2 cellular contexts compared by ENCODE assay signal in genomic region chr10:61475449-61475873, GRCh38.
TF ChIP-seq lines count a peak whose summit lies in the region.

No MANE protein-coding gene starts in this region.

TF ChIP-seq in IMR-90, 13 proteins besides CTCF, POLR2A, EP300 and RAD21:
- TF ChIP-seq NFE2L2 (IDR thresholded peaks at IDR 0.05; ENCODE audit: low read depth, low read length): peak; percentile 47; the same call in 1 of the 2 replicates
- no peak for TF ChIP-seq MXI1 (IDR thresholded peaks at IDR 0.05; ENCODE audit: borderline replicate concordance, low read depth, low read length)
- TF ChIP-seq MAFK (IDR thresholded peaks at IDR 0.05; ENCODE audit: low read depth, low read length): no peak
- no peak for TF ChIP-seq BHLHE40 (IDR thresholded peaks at IDR 0.05; ENCODE audit: low read depth, low read length)
- TF ChIP-seq CEBPB (IDR thresholded peaks at IDR 0.05; ENCODE audit: low read depth, low read length): 0 out of 2 replicates have a peak, but pooled peaks have one; percentile 5
- TF ChIP-seq RCOR1 (IDR thresholded peaks at IDR 0.05; ENCODE audit: insufficient replicate concordance, low read length): no peak

TF ChIP-seq in K562, 482 proteins besides CTCF, POLR2A, EP300 and RAD21 (continues in another document):
- peak; percentile 58; the same call in 1 of the 2 replicates for TF ChIP-seq MECOM (CRISPR knock-in tag; IDR thresholded peaks at IDR 0.05)
- no peak for TF ChIP-seq RUNX1 (IDR thresholded peaks at IDR 0.05; ENCODE audit: low read depth)
- no peak for TF ChIP-seq ZNF76 (CRISPR knock-in tag; IDR thresholded peaks at IDR 0.05; ENCODE audit: borderline replicate concordance)
- TF ChIP-seq FOS (IDR thresholded peaks at IDR 0.05; ENCODE audit: extremely low read depth, insufficient read length): peak; percentile 4
- peak; percentile 99 for TF ChIP-seq MEIS2 (IDR thresholded peaks at IDR 0.05; ENCODE audit: partially characterized antibody)
- TF ChIP-seq KLF13 (tag; IDR thresholded peaks at IDR 0.05; ENCODE audit: borderline replicate concordance, low read depth): no peak
- TF ChIP-seq ADNP (tag; IDR thresholded peaks at IDR 0.05): 0 out of 2 replicates have a peak, but pooled peaks have one; percentile 12
- TF ChIP-seq PKNOX1 (IDR thresholded peaks at IDR 0.05): peak; percentile 93
- TF ChIP-seq HDAC3 (IDR thresholded peaks at IDR 0.05; ENCODE audit: borderline replicate concordance, partially characterized antibody): peak; percentile 29
- no peak for TF ChIP-seq BRCA1 (IDR thresholded peaks at IDR 0.05)
- TF ChIP-seq BRCA1 (CRISPR knock-in tag; IDR thresholded peaks at IDR 0.05): no peak
- TF ChIP-seq POLR2AphosphoS5 (IDR thresholded peaks at IDR 0.05; ENCODE audit: control insufficient read depth, insufficient read depth, low read depth, low read length): peak; percentile 29; the same call in 1 of the 2 replicates
- TF ChIP-seq KDM2B (CRISPR knock-in tag; IDR thresholded peaks at IDR 0.05): no peak
- 0 out of 4 replicates have a peak, but pooled peaks of 1 of the 2 experiments have one; percentile 30 for TF ChIP-seq TEAD1 (CRISPR knock-in tag; IDR thresholded peaks at IDR 0.05)
- TF ChIP-seq CEBPG (CRISPR knock-in tag; IDR thresholded peaks at IDR 0.05): no peak
- TF ChIP-seq CEBPG (tag; conservative IDR thresholded peaks at IDR 0.05 in 1 of 2, IDR thresholded peaks at IDR 0.05 in 1 of 2): peak; percentile 48 to 51; a peak in 3 of 4 replicates
- TF ChIP-seq TSHZ1 (CRISPR knock-in tag; IDR thresholded peaks at IDR 0.05): no peak
- 0 out of 2 replicates have a peak, but pooled peaks have one; percentile 40 for TF ChIP-seq ZEB2 (IDR thresholded peaks at IDR 0.05)
- TF ChIP-seq POLR3G (IDR thresholded peaks at IDR 0.05; ENCODE audit: extremely low read depth, insufficient read length, insufficient replicate concordance): no peak
- no peak for TF ChIP-seq EP400 (IDR thresholded peaks at IDR 0.05)
- peak in 1 of 2 experiments; percentile 92; a peak in 2 of 4 replicates for TF ChIP-seq ZNF318 (IDR thresholded peaks at IDR 0.05; ENCODE audit: borderline replicate concordance in 1 of 2, low read depth in 1 of 2)
- TF ChIP-seq HES1 (IDR thresholded peaks at IDR 0.05; ENCODE audit: low read depth): peak; percentile 69
- TF ChIP-seq RCOR1 (IDR thresholded peaks at IDR 0.05; ENCODE audit: borderline replicate concordance in 1 of 2, low read depth in 2 of 2, low read length in 2 of 2): peak in 1 of 2 experiments; percentile 62; a peak in 2 of 4 replicates
- 0 out of 2 replicates have a peak, but pooled peaks have one; percentile 25 for TF ChIP-seq MBD2 (IDR thresholded peaks at IDR 0.05; ENCODE audit: borderline replicate concordance, low read depth)
- TF ChIP-seq HSF4 (CRISPR knock-in tag; IDR thresholded peaks at IDR 0.05; ENCODE audit: borderline replicate concordance): no peak
- TF ChIP-seq TAF9B (IDR thresholded peaks at IDR 0.05; ENCODE audit: partially characterized antibody): peak; percentile 51
- TF ChIP-seq ZNF444 (CRISPR knock-in tag; IDR thresholded peaks at IDR 0.05): peak; percentile 9; the same call in 1 of the 2 replicates
- TF ChIP-seq LEF1 (IDR thresholded peaks at IDR 0.05): peak; percentile 72; the same call in 1 of the 2 replicates
- TF ChIP-seq ZNF644 (tag; IDR thresholded peaks at IDR 0.05; ENCODE audit: low read depth): peak; percentile 80
- TF ChIP-seq HDAC1 (IDR thresholded peaks at IDR 0.05): 0 out of 4 replicates have a peak, but pooled peaks of 1 of the 2 experiments have one; percentile 13
- peak; percentile 79; the same call in 1 of the 2 replicates for TF ChIP-seq ATF3 (IDR thresholded peaks at IDR 0.05)
- TF ChIP-seq ATF3 (CRISPR knock-in tag; conservative IDR thresholded peaks at IDR 0.05): no peak
- TF ChIP-seq MYNN (IDR thresholded peaks at IDR 0.05): no peak
- no peak for TF ChIP-seq MYNN (CRISPR knock-in tag; IDR thresholded peaks at IDR 0.05)
- TF ChIP-seq USF2 (CRISPR knock-in tag; IDR thresholded peaks at IDR 0.05): no peak
- no peak for TF ChIP-seq ZKSCAN1 (IDR thresholded peaks at IDR 0.05; ENCODE audit: low read depth, low read length)
- TF ChIP-seq MAX (CRISPR knock-in tag; IDR thresholded peaks at IDR 0.05): no peak
- TF ChIP-seq PML (IDR thresholded peaks at IDR 0.05; ENCODE audit: low read length): peak; percentile 24; the same call in 1 of the 2 replicates
- no peak for TF ChIP-seq PCBP1 (IDR thresholded peaks at IDR 0.05; ENCODE audit: low read depth, low read length, poor library complexity, severe bottlenecking)
- peak; percentile 60 for TF ChIP-seq TCF3 (CRISPR knock-in tag; IDR thresholded peaks at IDR 0.05)
- TF ChIP-seq ZNF57 (CRISPR knock-in tag; IDR thresholded peaks at IDR 0.05): no peak
- TF ChIP-seq SOX6 (IDR thresholded peaks at IDR 0.05): peak; percentile 85
- no peak for TF ChIP-seq HMG20B (CRISPR knock-in tag; IDR thresholded peaks at IDR 0.05)
- TF ChIP-seq ARID3A (IDR thresholded peaks at IDR 0.05; ENCODE audit: borderline replicate concordance, low read depth, low read length): peak; percentile 92
- TF ChIP-seq RHOXF2B (CRISPR knock-in tag; conservative IDR thresholded peaks at IDR 0.05): no peak
- no peak for TF ChIP-seq TGIF2 (CRISPR knock-in tag; IDR thresholded peaks at IDR 0.05)
